ENCODE assay signal across 8 cellular contexts in genomic region chr12:33520505-33521302, GRCh38.
A peak's percentile ranks its signal among the peaks of the same experiment; 100 is the strongest.
DNase-seq lines count a peak whose midpoint lies in the region; ATAC-seq and TF ChIP-seq lines count a peak whose summit lies in the region.
"Not testable (repeated sequence)": the region's sequence is repeated elsewhere in the genome, so short reads cannot be mapped to it uniquely, and the experiment has no call there.

No MANE protein-coding gene starts in this region.

- DNase-seq in BE2C (peak; percentile 15), GM23338 (ENCODE audit: low spot score) (peak; percentile 24), MM.1S (peak; percentile 64), NCI-H2171 treated with DMSO at 0.1 percent for 48 hours (lab: John Stamatoyannopoulos, UW) (peak; percentile 50), SHP77 treated with DMSO at 0.1 percent for 48 hours (lab: John Stamatoyannopoulos, UW) (peak; percentile 8), endodermal cell (peak; percentile 77), progenitor cell of endocrine pancreas (ENCODE audit: low spot score, unreplicated experiment) (peak; percentile 72)

- 0 out of 2 replicates have a peak overlapping the region, but pooled peaks have one; percentile 24 for H3K27ac ChIP-seq in GM23338 (ENCODE audit: low read depth)
- H3K27ac ChIP-seq in MM.1S (ENCODE audit: low read length): peak overlapping the region; percentile 51; the same call in 1 of the 2 replicates
- not testable (repeated sequence) for H3K27ac ChIP-seq in endodermal cell (ENCODE audit: low read depth, low read length); liver (ENCODE audit: low read depth in 1 of 2, low read length in 2 of 2)

- TF ChIP-seq CTCF in BE2C (IDR thresholded peaks at IDR 0.05; ENCODE audit: low read depth, low read length); GM23338 (conservative IDR thresholded peaks at IDR 0.05; ENCODE audit: low read depth in 2 of 2); MM.1S (IDR thresholded peaks at IDR 0.05; ENCODE audit: low read length); endodermal cell (conservative IDR thresholded peaks at IDR 0.05); liver (IDR thresholded peaks at IDR 0.05; ENCODE audit: low read depth, low read length, missing input control); progenitor cell of endocrine pancreas (IDR thresholded peaks at IDR 0.05; ENCODE audit: unreplicated experiment): not testable (repeated sequence)

- H3K27me3 ChIP-seq in BE2C; GM23338 (ENCODE audit: insufficient read depth); MM.1S (replicated peaks; ENCODE audit: insufficient read depth, low read length); endodermal cell (ENCODE audit: control insufficient read depth, insufficient read depth, low read length, poor library complexity, severe bottlenecking); liver (ENCODE audit: control insufficient read depth in 4 of 4, insufficient read depth in 4 of 4, low read length in 3 of 4): not testable (repeated sequence)

- not testable (repeated sequence) for H3K4me1 ChIP-seq in BE2C; MM.1S (ENCODE audit: low read length); endodermal cell (ENCODE audit: control insufficient read depth, insufficient read depth, low read length); liver (ENCODE audit: control insufficient read depth in 4 of 4, insufficient read depth in 4 of 4, low read length in 3 of 4)
- H3K4me1 ChIP-seq in GM23338 (ENCODE audit: insufficient read depth): peaks cover 11% of the 10 kb centered on the region

- not testable (repeated sequence) for TF ChIP-seq RAD21 in liver (IDR thresholded peaks at IDR 0.05)

- not testable (repeated sequence) for H3K9me2 ChIP-seq in GM23338 (ENCODE audit: insufficient read depth); MM.1S (replicated peaks; ENCODE audit: insufficient read depth, low read length)

- not testable (repeated sequence) for H3K36me3 Mint-ChIP-seq in GM23338 (ENCODE audit: low read depth); endodermal cell (ENCODE audit: low read depth); progenitor cell of endocrine pancreas (ENCODE audit: insufficient read depth)

- not testable (repeated sequence) for H3K4me3 ChIP-seq in BE2C (ENCODE audit: low read depth, low read length); GM23338; endodermal cell (ENCODE audit: low read length)
- H3K4me3 ChIP-seq in MM.1S (ENCODE audit: low read length) (peak overlapping the region; percentile 66), liver (ENCODE audit: low read depth in 1 of 3, low read length in 3 of 3) (peak overlapping the region in 2 of 3 donors; percentile 26 to 67)

- not testable (repeated sequence) for H3K4me3 Mint-ChIP-seq in GM23338
- H3K4me3 Mint-ChIP-seq in endodermal cell (peak overlapping the region; percentile 20), progenitor cell of endocrine pancreas (ENCODE audit: low read depth) (peak overlapping the region; percentile 0)

- H3K9me3 Mint-ChIP-seq in GM23338 (peaks cover 15% of the 10 kb centered on the region; the same call in 2 of the 3 replicates), endodermal cell (peaks cover 36% of the 10 kb centered on the region), progenitor cell of endocrine pancreas (ENCODE audit: low read depth) (peaks cover 36% of the 10 kb centered on the region)

- not testable (repeated sequence) for H3F3A ChIP-seq in GM23338 (replicated peaks; ENCODE audit: low read depth); MM.1S (ENCODE audit: insufficient read depth, low read length)

- H2AFZ ChIP-seq in GM23338 (peak overlapping the region; percentile 90), MM.1S (ENCODE audit: low read length) (peak overlapping the region; percentile 65)

- H3K9me3 ChIP-seq in BE2C; MM.1S (replicated peaks; ENCODE audit: insufficient read depth, low read length); endodermal cell (ENCODE audit: control insufficient read depth, low read length); liver (ENCODE audit: control insufficient read depth in 4 of 4, low read length in 3 of 4): not testable (repeated sequence)

- H3K4me2 ChIP-seq in GM23338: peak overlapping the region; percentile 44; the same call in 1 of the 2 replicates
- H3K4me2 ChIP-seq in MM.1S (ENCODE audit: low read depth, low read length): peak overlapping the region; percentile 69

- not testable (repeated sequence) for H3K79me2 ChIP-seq in GM23338 (replicated peaks; ENCODE audit: insufficient read depth); MM.1S (ENCODE audit: low read length)

- H3K36me3 ChIP-seq in BE2C; GM23338 (ENCODE audit: insufficient read depth); MM.1S (replicated peaks; ENCODE audit: insufficient read depth, low read length); endodermal cell (ENCODE audit: control insufficient read depth, insufficient read depth, low read length); liver (ENCODE audit: control insufficient read depth in 4 of 4, insufficient read depth in 3 of 4, low read depth in 1 of 4, low read length in 3 of 4): not testable (repeated sequence)

- H3K27me3 Mint-ChIP-seq in GM23338 (ENCODE audit: insufficient read depth, low read depth, poor library complexity); endodermal cell (ENCODE audit: insufficient read depth); progenitor cell of endocrine pancreas: not testable (repeated sequence)

- H3K9ac ChIP-seq in MM.1S (ENCODE audit: low read length): peak overlapping the region; percentile 35; the same call in 1 of the 2 replicates
- H3K9ac ChIP-seq in endodermal cell (ENCODE audit: extremely low read depth, low read length, poor library complexity, severe bottlenecking); liver (ENCODE audit: low read depth in 1 of 2, low read length in 2 of 2): not testable (repeated sequence)

- whole genome bisulfite sequencing in endodermal cell (ENCODE audit: insufficient coverage in 1 of 2, insufficient read length in 1 of 2), 2 experiments: 86 to 93% methylated on average over 5 to 12 of the region's 12 CpGs
- WGBS in liver: 41% methylated on average over 12 of the region's 12 CpGs

- not testable (repeated sequence) for H4K20me1 ChIP-seq in GM23338 (replicated peaks; ENCODE audit: insufficient read depth); MM.1S (ENCODE audit: insufficient read depth, low read length)

- H3K27ac Mint-ChIP-seq in GM23338 (peak overlapping the region; percentile 38; the same call in 1 of the 2 replicates), endodermal cell (peak overlapping the region; percentile 14), progenitor cell of endocrine pancreas (peak overlapping the region; percentile 38)

- H3K4me1 Mint-ChIP-seq in GM23338; endodermal cell; progenitor cell of endocrine pancreas (ENCODE audit: low read depth): not testable (repeated sequence)

- not testable (repeated sequence) for ATAC-seq in GM23338

TF ChIP-seq in liver, 16 proteins besides CTCF, POLR2A, EP300 and RAD21:
- TF ChIP-seq YY1 (IDR thresholded peaks at IDR 0.05) (peak; percentile 79), FOXA2 (IDR thresholded peaks at IDR 0.05) (peak; percentile 41)
TF ChIP-seq in liver: peak in this region for 2; not testable (repeated sequence) for 14.

Comparison
In these comparisons a context has a peak if more than half of its experiments do, and no peak if none do; other contexts are left out.
1. DNase-seq: peak in every context shown above with its lines; median percentile 77 in endodermal cell; 72 in progenitor cell of endocrine pancreas; 64 in MM.1S; 50 in NCI-H2171 treated with DMSO at 0.1 percent for 48 hours; 24 in GM23338; 15 in BE2C; 8 in SHP77 treated with DMSO at 0.1 percent for 48 hours.